Comparison of ENCODE assay signal across 8 cellular contexts in the genomic region with DNA sequence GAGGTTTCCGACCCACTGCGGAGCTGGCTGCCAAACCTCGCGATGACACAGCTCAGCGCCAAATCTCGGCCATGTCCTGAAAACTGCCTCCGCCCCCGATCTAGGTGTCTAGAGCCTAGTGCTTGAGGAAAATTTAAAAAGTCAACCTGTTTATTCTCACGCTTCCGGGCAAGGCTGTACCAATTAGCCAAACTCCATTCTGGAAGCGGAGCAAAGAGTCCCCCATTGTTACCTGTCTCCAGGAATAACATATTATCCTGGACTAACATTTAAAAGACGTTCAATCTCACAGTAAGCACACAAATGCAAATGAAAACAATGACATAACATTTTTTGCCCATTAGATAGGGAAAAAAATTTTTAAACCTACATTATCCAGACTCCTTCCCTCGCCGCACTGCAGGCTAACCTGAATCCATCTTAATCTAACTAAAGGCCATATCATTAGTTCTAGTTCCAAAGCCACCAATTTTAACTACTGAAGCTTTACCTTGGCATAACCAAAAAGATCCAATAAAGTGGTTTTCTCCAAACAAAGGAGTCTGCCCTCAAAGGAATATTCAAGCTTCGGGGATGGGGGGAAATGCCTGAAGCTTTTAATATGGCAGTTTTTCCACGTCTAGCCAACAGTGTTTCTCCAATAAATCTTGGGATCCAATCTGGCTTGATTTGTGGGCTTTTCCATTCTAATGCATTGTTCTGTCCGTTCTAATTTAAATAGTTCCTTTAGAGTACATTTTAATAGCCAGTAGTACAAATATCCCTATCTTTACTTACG.
DNase-seq lines count a peak whose midpoint lies in the region; ATAC-seq and TF ChIP-seq lines count a peak whose summit lies in the region.

No MANE protein-coding gene starts in this region.

- H3K27me3 ChIP-seq in OCI-LY1 (ENCODE audit: insufficient read depth, low read length) = no peaks in the 10 kb centered on the region
- H3K27me3 ChIP-seq in neutrophil = no peaks in the 10 kb centered on the region

- H3K4me3 ChIP-seq in OCI-LY1 (ENCODE audit: low read depth, low read length, poor library complexity, severe bottlenecking) (peak overlapping the region; percentile 95), neutrophil (ENCODE audit: low read depth in 1 of 2, low read length in 1 of 2) (peak overlapping the region; percentile 67 to 81)

- H3F3A ChIP-seq in OCI-LY1 (ENCODE audit: insufficient read depth, low read length) = no peaks in the 10 kb centered on the region

- no peaks in the 10 kb centered on the region for H3K9me3 Mint-ChIP-seq in stimulated activated naive CD8-positive, alpha-beta T cell treated with anti-CD3 and anti-CD28 coated beads, Interleukin-15, Interleukin-2, amounts not matched to agents 100 ng/mL and 50 ng/mL, for 24 hours
- no peaks in the 10 kb centered on the region for H3K9me3 Mint-ChIP-seq in effector memory CD8-positive, alpha-beta T cell

- peak overlapping the region; percentile 94 for H3K4me3 Mint-ChIP-seq in stimulated activated naive CD8-positive, alpha-beta T cell treated with anti-CD3 and anti-CD28 coated beads, Interleukin-15, Interleukin-2, amounts not matched to agents 100 ng/mL and 50 ng/mL, for 24 hours
- H3K4me3 Mint-ChIP-seq in effector memory CD8-positive, alpha-beta T cell = peak overlapping the region; percentile 83 to 91

- H3K79me2 ChIP-seq in OCI-LY1 (ENCODE audit: insufficient read depth, low read length) = peaks cover 50% of the 10 kb centered on the region

- H3K27ac ChIP-seq in OCI-LY1 (ENCODE audit: low read depth, low read length, poor library complexity, severe bottlenecking) = peak overlapping the region; percentile 82
- peak overlapping the region; percentile 91 for H3K27ac ChIP-seq in neutrophil

- H3K9ac ChIP-seq in OCI-LY1 (ENCODE audit: low read length) = peak overlapping the region; percentile 97

- H3K9me2 ChIP-seq in OCI-LY1 (ENCODE audit: low read depth, low read length) = no peaks in the 10 kb centered on the region

- H3K36me3 ChIP-seq in OCI-LY1 (ENCODE audit: insufficient read depth, low read length) = peaks cover 24% of the 10 kb centered on the region
- H3K36me3 ChIP-seq in neutrophil = no peaks in the 10 kb centered on the region

- no peak for DNase-seq in stimulated activated naive CD8-positive, alpha-beta T cell treated with anti-CD3 and anti-CD28 coated beads, Interleukin-15, Interleukin-2, amounts not matched to agents 100 U/mL and 50 U/mL, for 24 hours
- DNase-seq in effector memory CD8-positive, alpha-beta T cell = no peak
- DNase-seq in KBM-7 (no peak), cortex of kidney (lab: John Stamatoyannopoulos, UW) (no peak)

- H3K4me1 Mint-ChIP-seq in stimulated activated naive CD8-positive, alpha-beta T cell treated with anti-CD3 and anti-CD28 coated beads, Interleukin-15, Interleukin-2, amounts not matched to agents 100 ng/mL and 50 ng/mL, for 24 hours (ENCODE audit: low read depth) = peaks cover 31% of the 10 kb centered on the region
- H3K4me1 Mint-ChIP-seq in effector memory CD8-positive, alpha-beta T cell (ENCODE audit: low read depth in 2 of 2) = peaks cover 18 to 28% of the 10 kb centered on the region in 2 donors

- H3K27ac Mint-ChIP-seq in stimulated activated naive CD8-positive, alpha-beta T cell treated with anti-CD3 and anti-CD28 coated beads, Interleukin-15, Interleukin-2, amounts not matched to agents 100 ng/mL and 50 ng/mL, for 24 hours = peak overlapping the region; percentile 95
- H3K27ac Mint-ChIP-seq in effector memory CD8-positive, alpha-beta T cell = peak overlapping the region; percentile 94 to 98

- in situ Hi-C loops in KBM-7 (cut with MboI; ENCODE audit: low pct_unique_long_range_greater_than_20kb, low sequenced_read_pairs) = no loop called here

- H3K9me3 ChIP-seq in OCI-LY1 (ENCODE audit: low read length) = no peaks in the 10 kb centered on the region
- H3K9me3 ChIP-seq in neutrophil = no peaks in the 10 kb centered on the region

- no peaks in the 10 kb centered on the region for H4K20me1 ChIP-seq in OCI-LY1 (ENCODE audit: insufficient read depth, low read length)

- no peak for ATAC-seq in stimulated activated naive CD8-positive, alpha-beta T cell treated with anti-CD3 and anti-CD28 coated beads, Interleukin-15, Interleukin-2, amounts not matched to agents 100 U/mL and 50 U/mL, for 24 hours
- ATAC-seq in effector memory CD8-positive, alpha-beta T cell (replicated peaks) = no peak
- ATAC-seq in HG02642 (IDR thresholded peaks at IDR 0.05; ENCODE audit: poor library complexity, unreplicated experiment) = no peak

- H2AFZ ChIP-seq in OCI-LY1 (ENCODE audit: low read length) = peak overlapping the region; percentile 55; the same call in 1 of the 2 replicates

- peak overlapping the region; percentile 98 for H3K4me2 ChIP-seq in OCI-LY1 (ENCODE audit: low read length)

- peaks cover 22% of the 10 kb centered on the region for H3K4me1 ChIP-seq in OCI-LY1 (ENCODE audit: insufficient read depth, low read length, severe bottlenecking)
- H3K4me1 ChIP-seq in neutrophil (ENCODE audit: control insufficient read depth in 1 of 2, insufficient read depth in 1 of 2, low read depth in 1 of 2, low read length in 1 of 2) = peaks cover 28 to 33% of the 10 kb centered on the region in 2 experiments

- H3K36me3 Mint-ChIP-seq in stimulated activated naive CD8-positive, alpha-beta T cell treated with anti-CD3 and anti-CD28 coated beads, Interleukin-15, Interleukin-2, amounts not matched to agents 100 ng/mL and 50 ng/mL, for 24 hours (ENCODE audit: low read depth) = peaks cover 32% of the 10 kb centered on the region
- H3K36me3 Mint-ChIP-seq in effector memory CD8-positive, alpha-beta T cell (ENCODE audit: insufficient read depth) = peaks cover 42% of the 10 kb centered on the region

- TF ChIP-seq CTCF in OCI-LY1 (IDR thresholded peaks at IDR 0.05; ENCODE audit: low read length) (no peak), neutrophil (IDR thresholded peaks at IDR 0.05) (no peak)

- no peaks in the 10 kb centered on the region for H3K27me3 Mint-ChIP-seq in stimulated activated naive CD8-positive, alpha-beta T cell treated with anti-CD3 and anti-CD28 coated beads, Interleukin-15, Interleukin-2, amounts not matched to agents 100 ng/mL and 50 ng/mL, for 24 hours
- no peaks in the 10 kb centered on the region for H3K27me3 Mint-ChIP-seq in effector memory CD8-positive, alpha-beta T cell
